19 cellular contexts compared by ENCODE assay signal in genomic region chr3:15281817-15282216, GRCh38.
"Had no signal": no experiment of that assay in that cellular context is flagged by ENCODE, and none has a peak within 500 bp of the region (broad histone marks: within the 10 kb centered on the region; RNA-seq: fewer than 3 reads in every experiment).

No MANE protein-coding gene starts in this region.

- H3K27me3 ChIP-seq: gastrocnemius medialis, heart left ventricle had no signal

- H3K36me3 ChIP-seq: gastrocnemius medialis had no signal

- H3K27ac Mint-ChIP-seq: activated CD4-positive, alpha-beta T cell treated with anti-CD3 and anti-CD28 coated beads, Interleukin-2, amount 10 ng/mL, durations not matched to agents 24 days and 14 days; activated CD8-positive, alpha-beta T cell treated with anti-CD3 and anti-CD28 coated beads for 36 hours; activated T-helper 17 cell treated with anti-CD3 and anti-CD28 coated beads, Interleukin-2, amount 50 U/mL, for 72 hours; nephron progenitor cell; progenitor cell of endocrine pancreas; type B pancreatic cell had no signal

- DNase-seq: activated CD4-positive, alpha-beta T cell treated with anti-CD3 and anti-CD28 coated beads, Interleukin-2, amount 10 ng/mL, durations not matched to agents 24 days and 14 days; activated CD4-positive, CD25-positive, alpha-beta regulatory T cell; activated CD8-positive, alpha-beta T cell treated with anti-CD3 and anti-CD28 coated beads for 36 hours; activated naive CD4-positive, alpha-beta T cell treated with Interleukin-2 at 50 U/mL for 16 hours; activated T-cell treated with anti-CD3 and anti-CD28 coated beads, Interleukin-2, amount 50 U/mL, for 1 hour; aorta; effector CD4-positive, alpha-beta T cell; gastrocnemius medialis; left cardiac atrium; nephron progenitor cell; occipital lobe; stimulated activated naive CD4-positive, alpha-beta T cell treated with Interleukin-2 at 50 U/mL for 16 hours had no signal

- H3K9me3 Mint-ChIP-seq: activated CD4-positive, alpha-beta T cell treated with anti-CD3 and anti-CD28 coated beads, Interleukin-2, amount 10 ng/mL, durations not matched to agents 24 days and 14 days; activated CD8-positive, alpha-beta T cell treated with anti-CD3 and anti-CD28 coated beads for 36 hours; activated T-helper 17 cell treated with anti-CD3 and anti-CD28 coated beads, Interleukin-2, amount 50 U/mL, for 72 hours; central memory CD8-positive, alpha-beta T cell; nephron progenitor cell; type B pancreatic cell had no signal

- H3K9me3 ChIP-seq: gastrocnemius medialis, heart left ventricle had no signal

- ATAC-seq: activated CD8-positive, alpha-beta T cell treated with anti-CD3 and anti-CD28 coated beads for 36 hours; activated T-helper 17 cell treated with anti-CD3 and anti-CD28 coated beads, Interleukin-2, amount 50 U/mL, for 72 hours; esophagus mucosa; gastrocnemius medialis; heart left ventricle; left cardiac atrium had no signal

- H3K27me3 Mint-ChIP-seq: activated CD4-positive, alpha-beta T cell treated with anti-CD3 and anti-CD28 coated beads, Interleukin-2, amount 10 ng/mL, durations not matched to agents 24 days and 14 days; activated CD8-positive, alpha-beta T cell treated with anti-CD3 and anti-CD28 coated beads for 36 hours; activated T-helper 17 cell treated with anti-CD3 and anti-CD28 coated beads, Interleukin-2, amount 50 U/mL, for 72 hours; central memory CD8-positive, alpha-beta T cell; progenitor cell of endocrine pancreas; type B pancreatic cell had no signal

- H3K4me3 ChIP-seq: coronary artery, gastrocnemius medialis, heart left ventricle had no signal

- H3K4me3 Mint-ChIP-seq: activated CD4-positive, alpha-beta T cell treated with anti-CD3 and anti-CD28 coated beads, Interleukin-2, amount 10 ng/mL, durations not matched to agents 24 days and 14 days; activated CD8-positive, alpha-beta T cell treated with anti-CD3 and anti-CD28 coated beads for 36 hours; activated T-helper 17 cell treated with anti-CD3 and anti-CD28 coated beads, Interleukin-2, amount 50 U/mL, for 72 hours; nephron progenitor cell; type B pancreatic cell had no signal

- H3K27ac ChIP-seq: coronary artery, gastrocnemius medialis, heart left ventricle had no signal
